In genomic region chr18:25230658-25231326, GRCh38 we compare ENCODE assay signal across 1 cellular context.
TF ChIP-seq lines count a peak whose summit lies in the region.

No MANE protein-coding gene starts in this region.

TF ChIP-seq in SK-N-SH treated with all-trans-retinoic acid at 6 μM for 48 hours, 23 proteins besides CTCF, POLR2A, EP300 and RAD21 (continued from another document):
- TF ChIP-seq PATZ1 (CRISPR knock-in tag; IDR thresholded peaks at IDR 0.05; ENCODE audit: borderline replicate concordance): no peak
- TF ChIP-seq ZFP30 (CRISPR knock-in tag; IDR thresholded peaks at IDR 0.05): no peak
- TF ChIP-seq OSR1 (CRISPR knock-in tag; IDR thresholded peaks at IDR 0.05): no peak
- TF ChIP-seq CSDC2 (CRISPR knock-in tag; IDR thresholded peaks at IDR 0.05): no peak
- TF ChIP-seq POU6F1 (CRISPR knock-in tag; IDR thresholded peaks at IDR 0.05; ENCODE audit: borderline replicate concordance, low read depth): no peak
